Comparison of ENCODE assay signal across 21 cellular contexts in the genomic region with DNA sequence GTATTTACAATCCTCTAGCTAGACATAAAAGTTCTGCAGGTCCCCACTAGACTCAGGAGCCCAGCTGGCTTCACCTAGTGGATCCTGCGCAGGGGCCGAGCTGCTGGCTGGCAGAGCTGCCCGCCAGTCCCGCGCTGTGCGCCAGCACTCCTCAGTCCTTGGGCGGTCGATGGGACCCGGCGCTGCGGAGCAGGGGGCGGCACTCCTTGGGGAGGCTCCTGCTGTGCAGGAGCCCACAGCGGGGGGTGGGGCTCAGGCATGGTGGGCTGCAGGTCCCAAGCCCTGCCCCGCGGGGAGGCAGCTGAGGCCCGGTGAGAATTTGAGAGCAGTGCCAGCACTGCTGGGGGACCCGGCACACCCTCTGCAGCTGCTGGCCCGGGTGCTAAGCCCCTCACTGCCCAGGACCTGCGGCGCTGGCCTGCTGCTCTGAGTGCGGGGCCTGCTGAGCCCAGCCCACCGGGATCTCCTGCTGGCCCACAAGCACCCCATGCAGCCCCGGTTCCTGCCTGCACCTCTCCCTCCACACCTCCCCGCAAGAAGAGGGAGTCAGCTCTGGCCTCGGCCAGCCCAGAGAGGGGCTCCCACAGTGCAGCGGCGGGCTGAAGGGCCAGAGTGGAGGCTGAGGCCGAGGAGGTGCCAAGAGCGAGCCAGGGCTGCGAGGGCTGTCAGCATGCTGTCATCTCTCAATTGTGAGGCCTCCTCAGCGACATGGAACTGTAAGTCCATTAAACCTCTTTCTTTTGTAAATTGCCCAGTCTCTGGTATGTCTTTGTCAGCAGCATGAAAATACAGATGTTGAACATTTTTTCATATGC.
"Had no signal": no experiment of that assay in that cellular context is flagged by ENCODE, and none has a peak within 500 bp of the region (broad histone marks: within the 10 kb centered on the region; RNA-seq: fewer than 3 reads in every experiment).

No MANE protein-coding gene starts in this region.

- H3K4me3 ChIP-seq: adrenal gland, body of pancreas, colonic mucosa had no signal

- H3K27me3 ChIP-seq: adrenal gland, body of pancreas, colonic mucosa had no signal

- H3K36me3 ChIP-seq: adrenal gland, colonic mucosa had no signal

- H3K4me3 Mint-ChIP-seq: activated CD4-positive, alpha-beta memory T cell treated with anti-CD3 and anti-CD28 coated beads, Interleukin-2, amount 10 ng/mL, durations not matched to agents 7 days and 5 days; activated CD4-positive, alpha-beta T cell treated with anti-CD3 and anti-CD28 coated beads, Interleukin-2, amount 10 ng/mL, durations not matched to agents 7 days and 5 days; activated naive CD4-positive, alpha-beta T cell treated with anti-CD3 and anti-CD28 coated beads for 36 hours; activated naive CD4-positive, alpha-beta T cell treated with anti-CD3 and anti-CD28 coated beads, Interleukin-2, amount 50 U/mL, for 24 hours; activated naive CD8-positive, alpha-beta T cell treated with anti-CD3 and anti-CD28 coated beads for 36 hours; activated naive CD8-positive, alpha-beta T cell treated with anti-CD3 and anti-CD28 coated beads, Interleukin-2, amount 50 U/mL, for 24 hours; activated T-cell treated with anti-CD3 and anti-CD28 coated beads, Interleukin-2, amount 50 U/mL, for 24 hours; activated T-cell treated with anti-CD3 and anti-CD28 coated beads, Interleukin-2, amount 50 U/mL, for 72 hours had no signal

- H3K9me3 ChIP-seq: adrenal gland, body of pancreas, colonic mucosa had no signal

- DNase-seq: activated CD4-positive, alpha-beta memory T cell treated with anti-CD3 and anti-CD28 coated beads, Interleukin-2, amount 10 ng/mL, durations not matched to agents 7 days and 5 days; activated CD4-positive, alpha-beta T cell treated with anti-CD3 and anti-CD28 coated beads for 1 hour; activated CD4-positive, alpha-beta T cell treated with anti-CD3 and anti-CD28 coated beads for 4 hours; activated CD4-positive, alpha-beta T cell treated with anti-CD3 and anti-CD28 coated beads, Interleukin-2, amount 10 ng/mL, durations not matched to agents 7 days and 5 days; activated CD4-positive, alpha-beta T cell treated with anti-CD3 and anti-CD28 coated beads, Interleukin-2, amount 50 U/mL, for 4 hours; activated CD8-positive, alpha-beta memory T cell treated with anti-CD3 and anti-CD28 coated beads, Interleukin-2, amount 50 U/mL, for 48 hours; activated naive CD4-positive, alpha-beta T cell treated with anti-CD3 and anti-CD28 coated beads for 36 hours; activated naive CD8-positive, alpha-beta T cell treated with anti-CD3 and anti-CD28 coated beads for 36 hours; activated naive CD8-positive, alpha-beta T cell treated with anti-CD3 and anti-CD28 coated beads, Interleukin-2, amount 50 U/mL, for 24 hours; activated T-cell treated with anti-CD3 and anti-CD28 coated beads for 4 hours; activated T-cell treated with anti-CD3 and anti-CD28 coated beads, Interleukin-2, amount 50 U/mL, for 24 hours; activated T-cell treated with anti-CD3 and anti-CD28 coated beads, Interleukin-2, amount 50 U/mL, for 72 hours; adrenal gland; amygdala; body of pancreas; caudate nucleus; colonic mucosa; effector CD8-positive, alpha-beta T cell; foreskin fibroblast; glutamatergic neuron had no signal

- H3K4me1 ChIP-seq: adrenal gland, colonic mucosa had no signal

- H3K4me1 Mint-ChIP-seq: activated CD4-positive, alpha-beta memory T cell treated with anti-CD3 and anti-CD28 coated beads, Interleukin-2, amount 10 ng/mL, durations not matched to agents 7 days and 5 days; activated CD4-positive, alpha-beta T cell treated with anti-CD3 and anti-CD28 coated beads, Interleukin-2, amount 10 ng/mL, durations not matched to agents 7 days and 5 days; activated naive CD4-positive, alpha-beta T cell treated with anti-CD3 and anti-CD28 coated beads, Interleukin-2, amount 50 U/mL, for 24 hours; activated naive CD8-positive, alpha-beta T cell treated with anti-CD3 and anti-CD28 coated beads for 36 hours; activated naive CD8-positive, alpha-beta T cell treated with anti-CD3 and anti-CD28 coated beads, Interleukin-2, amount 50 U/mL, for 24 hours had no signal

- H3K27ac Mint-ChIP-seq: activated CD4-positive, alpha-beta memory T cell treated with anti-CD3 and anti-CD28 coated beads, Interleukin-2, amount 10 ng/mL, durations not matched to agents 7 days and 5 days; activated CD4-positive, alpha-beta T cell treated with anti-CD3 and anti-CD28 coated beads, Interleukin-2, amount 10 ng/mL, durations not matched to agents 7 days and 5 days; activated naive CD4-positive, alpha-beta T cell treated with anti-CD3 and anti-CD28 coated beads for 36 hours; activated naive CD4-positive, alpha-beta T cell treated with anti-CD3 and anti-CD28 coated beads, Interleukin-2, amount 50 U/mL, for 24 hours; activated naive CD8-positive, alpha-beta T cell treated with anti-CD3 and anti-CD28 coated beads for 36 hours; activated naive CD8-positive, alpha-beta T cell treated with anti-CD3 and anti-CD28 coated beads, Interleukin-2, amount 50 U/mL, for 24 hours; activated T-cell treated with anti-CD3 and anti-CD28 coated beads, Interleukin-2, amount 50 U/mL, for 24 hours; activated T-cell treated with anti-CD3 and anti-CD28 coated beads, Interleukin-2, amount 50 U/mL, for 72 hours had no signal

- H3K27ac ChIP-seq: adrenal gland, body of pancreas, colonic mucosa had no signal

- H3K36me3 Mint-ChIP-seq: activated naive CD4-positive, alpha-beta T cell treated with anti-CD3 and anti-CD28 coated beads, Interleukin-2, amount 50 U/mL, for 24 hours; activated naive CD8-positive, alpha-beta T cell treated with anti-CD3 and anti-CD28 coated beads for 36 hours had no signal

- H3K27me3 Mint-ChIP-seq: activated CD4-positive, alpha-beta memory T cell treated with anti-CD3 and anti-CD28 coated beads, Interleukin-2, amount 10 ng/mL, durations not matched to agents 7 days and 5 days had no signal

- H3K9me3 Mint-ChIP-seq: activated naive CD4-positive, alpha-beta T cell treated with anti-CD3 and anti-CD28 coated beads for 36 hours; activated naive CD4-positive, alpha-beta T cell treated with anti-CD3 and anti-CD28 coated beads, Interleukin-2, amount 50 U/mL, for 24 hours; activated naive CD8-positive, alpha-beta T cell treated with anti-CD3 and anti-CD28 coated beads for 36 hours; activated naive CD8-positive, alpha-beta T cell treated with anti-CD3 and anti-CD28 coated beads, Interleukin-2, amount 50 U/mL, for 24 hours; activated T-cell treated with anti-CD3 and anti-CD28 coated beads, Interleukin-2, amount 50 U/mL, for 72 hours had no signal
